1 cellular context compared by ENCODE assay signal in the genomic region with DNA sequence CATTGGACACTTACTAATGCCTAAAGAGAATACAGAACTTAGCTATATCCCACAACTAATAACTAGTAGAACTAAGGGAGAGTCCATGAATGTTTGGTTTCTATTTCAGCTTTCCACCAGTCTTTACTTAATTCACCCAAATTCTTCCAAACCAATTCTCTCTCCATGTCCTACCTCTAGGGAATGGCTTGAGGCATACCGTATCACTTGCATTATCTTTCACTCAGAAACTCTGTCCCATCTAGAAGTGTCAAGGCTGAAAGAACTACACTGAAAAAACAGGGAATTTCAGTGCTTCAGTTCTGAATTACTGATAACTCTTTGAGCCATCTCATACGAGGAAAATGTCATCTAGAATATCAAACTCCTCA.
TF ChIP-seq lines count a peak whose summit lies in the region.

No MANE protein-coding gene starts in this region.

TF ChIP-seq in K562, 482 proteins besides CTCF, POLR2A, EP300 and RAD21 (continued from another document):
- TF ChIP-seq, protein P1, sequence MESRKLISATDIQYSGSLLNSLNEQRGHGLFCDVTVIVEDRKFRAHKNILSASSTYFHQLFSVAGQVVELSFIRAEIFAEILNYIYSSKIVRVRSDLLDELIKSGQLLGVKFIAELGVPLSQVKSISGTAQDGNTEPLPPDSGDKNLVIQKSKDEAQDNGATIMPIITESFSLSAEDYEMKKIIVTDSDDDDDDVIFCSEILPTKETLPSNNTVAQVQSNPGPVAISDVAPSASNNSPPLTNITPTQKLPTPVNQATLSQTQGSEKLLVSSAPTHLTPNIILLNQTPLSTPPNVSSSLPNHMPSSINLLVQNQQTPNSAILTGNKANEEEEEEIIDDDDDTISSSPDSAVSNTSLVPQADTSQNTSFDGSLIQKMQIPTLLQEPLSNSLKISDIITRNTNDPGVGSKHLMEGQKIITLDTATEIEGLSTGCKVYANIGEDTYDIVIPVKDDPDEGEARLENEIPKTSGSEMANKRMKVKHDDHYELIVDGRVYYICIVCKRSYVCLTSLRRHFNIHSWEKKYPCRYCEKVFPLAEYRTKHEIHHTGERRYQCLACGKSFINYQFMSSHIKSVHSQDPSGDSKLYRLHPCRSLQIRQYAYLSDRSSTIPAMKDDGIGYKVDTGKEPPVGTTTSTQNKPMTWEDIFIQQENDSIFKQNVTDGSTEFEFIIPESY (CRISPR knock-in tag; IDR thresholded peaks at IDR 0.05): no peak
- TF ChIP-seq HDAC3 (IDR thresholded peaks at IDR 0.05; ENCODE audit: borderline replicate concordance, partially characterized antibody) (peak; percentile 23), SMC3 (conservative IDR thresholded peaks at IDR 0.05; ENCODE audit: insufficient read depth, low read depth, low read length) (no peak), ZNF644 (tag; IDR thresholded peaks at IDR 0.05; ENCODE audit: low read depth) (peak; percentile 20; the same call in 1 of the 2 replicates), MCM5 (IDR thresholded peaks at IDR 0.05; ENCODE audit: low read depth) (no peak), SMAD3 (CRISPR knock-in tag; conservative IDR thresholded peaks at IDR 0.05) (no peak), ZFP1 (CRISPR knock-in tag; IDR thresholded peaks at IDR 0.05) (no peak), XRCC4 (IDR thresholded peaks at IDR 0.05; ENCODE audit: extremely low read depth, insufficient read depth, insufficient read length) (no peak), HMGN3 (IDR thresholded peaks at IDR 0.05; ENCODE audit: borderline replicate concordance, extremely low read depth, insufficient read length, low read depth, low read length) (no peak), ZNF124 (CRISPR knock-in tag; IDR thresholded peaks at IDR 0.05) (no peak), CBX8 (IDR thresholded peaks at IDR 0.05; ENCODE audit: borderline replicate concordance, extremely low read depth, low read depth, low read length, poor library complexity, severe bottlenecking) (no peak), ELF1 (tag; IDR thresholded peaks at IDR 0.05) (no peak), BRCA1 (IDR thresholded peaks at IDR 0.05) (no peak), BRCA1 (CRISPR knock-in tag; IDR thresholded peaks at IDR 0.05) (no peak), HLTF (IDR thresholded peaks at IDR 0.05) (no peak), NFIX (CRISPR knock-in tag; IDR thresholded peaks at IDR 0.05; ENCODE audit: low read depth) (no peak), ZNF766 (CRISPR knock-in tag; conservative IDR thresholded peaks at IDR 0.05) (no peak), ZNF197 (CRISPR knock-in tag; IDR thresholded peaks at IDR 0.05; ENCODE audit: low read depth) (0 out of 2 replicates have a peak, but pooled peaks have one; percentile 18), RFX1 (IDR thresholded peaks at IDR 0.05) (no peak), HOXB6 (CRISPR knock-in tag; IDR thresholded peaks at IDR 0.05; ENCODE audit: borderline replicate concordance) (no peak), ZNF717 (CRISPR knock-in tag; IDR thresholded peaks at IDR 0.05) (no peak), GATAD2B (IDR thresholded peaks at IDR 0.05; ENCODE audit: borderline replicate concordance) (peak; percentile 32; the same call in 1 of the 2 replicates), NONO (IDR thresholded peaks at IDR 0.05; ENCODE audit: low read depth in 2 of 2, low read length in 1 of 2) (no peak), THRAP3 (IDR thresholded peaks at IDR 0.05; ENCODE audit: borderline replicate concordance) (0 out of 2 replicates have a peak, but pooled peaks have one; percentile 6), NR1H2 (CRISPR knock-in tag; IDR thresholded peaks at IDR 0.05) (no peak), SNRNP70 (optimal IDR thresholded peaks at IDR 0.05; ENCODE audit: low read depth, low read length) (no peak), ILF3 (IDR thresholded peaks at IDR 0.05; ENCODE audit: borderline replicate concordance) (0 out of 2 replicates have a peak, but pooled peaks have one; percentile 15)
- TF ChIP-seq, protein P2, sequence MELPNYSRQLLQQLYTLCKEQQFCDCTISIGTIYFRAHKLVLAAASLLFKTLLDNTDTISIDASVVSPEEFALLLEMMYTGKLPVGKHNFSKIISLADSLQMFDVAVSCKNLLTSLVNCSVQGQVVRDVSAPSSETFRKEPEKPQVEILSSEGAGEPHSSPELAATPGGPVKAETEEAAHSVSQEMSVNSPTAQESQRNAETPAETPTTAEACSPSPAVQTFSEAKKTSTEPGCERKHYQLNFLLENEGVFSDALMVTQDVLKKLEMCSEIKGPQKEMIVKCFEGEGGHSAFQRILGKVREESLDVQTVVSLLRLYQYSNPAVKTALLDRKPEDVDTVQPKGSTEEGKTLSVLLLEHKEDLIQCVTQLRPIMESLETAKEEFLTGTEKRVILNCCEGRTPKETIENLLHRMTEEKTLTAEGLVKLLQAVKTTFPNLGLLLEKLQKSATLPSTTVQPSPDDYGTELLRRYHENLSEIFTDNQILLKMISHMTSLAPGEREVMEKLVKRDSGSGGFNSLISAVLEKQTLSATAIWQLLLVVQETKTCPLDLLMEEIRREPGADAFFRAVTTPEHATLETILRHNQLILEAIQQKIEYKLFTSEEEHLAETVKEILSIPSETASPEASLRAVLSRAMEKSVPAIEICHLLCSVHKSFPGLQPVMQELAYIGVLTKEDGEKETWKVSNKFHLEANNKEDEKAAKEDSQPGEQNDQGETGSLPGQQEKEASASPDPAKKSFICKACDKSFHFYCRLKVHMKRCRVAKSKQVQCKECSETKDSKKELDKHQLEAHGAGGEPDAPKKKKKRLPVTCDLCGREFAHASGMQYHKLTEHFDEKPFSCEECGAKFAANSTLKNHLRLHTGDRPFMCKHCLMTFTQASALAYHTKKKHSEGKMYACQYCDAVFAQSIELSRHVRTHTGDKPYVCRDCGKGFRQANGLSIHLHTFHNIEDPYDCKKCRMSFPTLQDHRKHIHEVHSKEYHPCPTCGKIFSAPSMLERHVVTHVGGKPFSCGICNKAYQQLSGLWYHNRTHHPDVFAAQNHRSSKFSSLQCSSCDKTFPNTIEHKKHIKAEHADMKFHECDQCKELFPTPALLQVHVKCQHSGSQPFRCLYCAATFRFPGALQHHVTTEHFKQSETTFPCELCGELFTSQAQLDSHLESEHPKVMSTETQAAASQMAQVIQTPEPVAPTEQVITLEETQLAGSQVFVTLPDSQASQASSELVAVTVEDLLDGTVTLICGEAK (IDR thresholded peaks at IDR 0.05): peak; percentile 43; the same call in 1 of the 2 replicates
- TF ChIP-seq, protein P2 (CRISPR knock-in tag; IDR thresholded peaks at IDR 0.05): no peak
- TF ChIP-seq, protein P3, sequence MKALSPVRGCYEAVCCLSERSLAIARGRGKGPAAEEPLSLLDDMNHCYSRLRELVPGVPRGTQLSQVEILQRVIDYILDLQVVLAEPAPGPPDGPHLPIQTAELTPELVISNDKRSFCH (CRISPR knock-in tag; IDR thresholded peaks at IDR 0.05): no peak
- TF ChIP-seq, protein P3 (tag; IDR thresholded peaks at IDR 0.05): no peak
- TF ChIP-seq, protein P4, sequence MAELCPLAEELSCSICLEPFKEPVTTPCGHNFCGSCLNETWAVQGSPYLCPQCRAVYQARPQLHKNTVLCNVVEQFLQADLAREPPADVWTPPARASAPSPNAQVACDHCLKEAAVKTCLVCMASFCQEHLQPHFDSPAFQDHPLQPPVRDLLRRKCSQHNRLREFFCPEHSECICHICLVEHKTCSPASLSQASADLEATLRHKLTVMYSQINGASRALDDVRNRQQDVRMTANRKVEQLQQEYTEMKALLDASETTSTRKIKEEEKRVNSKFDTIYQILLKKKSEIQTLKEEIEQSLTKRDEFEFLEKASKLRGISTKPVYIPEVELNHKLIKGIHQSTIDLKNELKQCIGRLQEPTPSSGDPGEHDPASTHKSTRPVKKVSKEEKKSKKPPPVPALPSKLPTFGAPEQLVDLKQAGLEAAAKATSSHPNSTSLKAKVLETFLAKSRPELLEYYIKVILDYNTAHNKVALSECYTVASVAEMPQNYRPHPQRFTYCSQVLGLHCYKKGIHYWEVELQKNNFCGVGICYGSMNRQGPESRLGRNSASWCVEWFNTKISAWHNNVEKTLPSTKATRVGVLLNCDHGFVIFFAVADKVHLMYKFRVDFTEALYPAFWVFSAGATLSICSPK (IDR thresholded peaks at IDR 0.05; ENCODE audit: borderline replicate concordance): 0 out of 2 replicates have a peak, but pooled peaks have one; percentile 72
- TF ChIP-seq, protein P5, sequence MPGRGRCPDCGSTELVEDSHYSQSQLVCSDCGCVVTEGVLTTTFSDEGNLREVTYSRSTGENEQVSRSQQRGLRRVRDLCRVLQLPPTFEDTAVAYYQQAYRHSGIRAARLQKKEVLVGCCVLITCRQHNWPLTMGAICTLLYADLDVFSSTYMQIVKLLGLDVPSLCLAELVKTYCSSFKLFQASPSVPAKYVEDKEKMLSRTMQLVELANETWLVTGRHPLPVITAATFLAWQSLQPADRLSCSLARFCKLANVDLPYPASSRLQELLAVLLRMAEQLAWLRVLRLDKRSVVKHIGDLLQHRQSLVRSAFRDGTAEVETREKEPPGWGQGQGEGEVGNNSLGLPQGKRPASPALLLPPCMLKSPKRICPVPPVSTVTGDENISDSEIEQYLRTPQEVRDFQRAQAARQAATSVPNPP (IDR thresholded peaks at IDR 0.05; ENCODE audit: borderline replicate concordance, insufficient read depth, insufficient read length): no peak
- TF ChIP-seq, protein P6, sequence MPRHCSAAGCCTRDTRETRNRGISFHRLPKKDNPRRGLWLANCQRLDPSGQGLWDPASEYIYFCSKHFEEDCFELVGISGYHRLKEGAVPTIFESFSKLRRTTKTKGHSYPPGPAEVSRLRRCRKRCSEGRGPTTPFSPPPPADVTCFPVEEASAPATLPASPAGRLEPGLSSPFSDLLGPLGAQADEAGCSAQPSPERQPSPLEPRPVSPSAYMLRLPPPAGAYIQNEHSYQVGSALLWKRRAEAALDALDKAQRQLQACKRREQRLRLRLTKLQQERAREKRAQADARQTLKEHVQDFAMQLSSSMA (CRISPR knock-in tag; IDR thresholded peaks at IDR 0.05): no peak
- TF ChIP-seq, protein P7, sequence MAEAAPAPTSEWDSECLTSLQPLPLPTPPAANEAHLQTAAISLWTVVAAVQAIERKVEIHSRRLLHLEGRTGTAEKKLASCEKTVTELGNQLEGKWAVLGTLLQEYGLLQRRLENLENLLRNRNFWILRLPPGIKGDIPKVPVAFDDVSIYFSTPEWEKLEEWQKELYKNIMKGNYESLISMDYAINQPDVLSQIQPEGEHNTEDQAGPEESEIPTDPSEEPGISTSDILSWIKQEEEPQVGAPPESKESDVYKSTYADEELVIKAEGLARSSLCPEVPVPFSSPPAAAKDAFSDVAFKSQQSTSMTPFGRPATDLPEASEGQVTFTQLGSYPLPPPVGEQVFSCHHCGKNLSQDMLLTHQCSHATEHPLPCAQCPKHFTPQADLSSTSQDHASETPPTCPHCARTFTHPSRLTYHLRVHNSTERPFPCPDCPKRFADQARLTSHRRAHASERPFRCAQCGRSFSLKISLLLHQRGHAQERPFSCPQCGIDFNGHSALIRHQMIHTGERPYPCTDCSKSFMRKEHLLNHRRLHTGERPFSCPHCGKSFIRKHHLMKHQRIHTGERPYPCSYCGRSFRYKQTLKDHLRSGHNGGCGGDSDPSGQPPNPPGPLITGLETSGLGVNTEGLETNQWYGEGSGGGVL (CRISPR knock-in tag; IDR thresholded peaks at IDR 0.05): no peak
- TF ChIP-seq, protein P8, sequence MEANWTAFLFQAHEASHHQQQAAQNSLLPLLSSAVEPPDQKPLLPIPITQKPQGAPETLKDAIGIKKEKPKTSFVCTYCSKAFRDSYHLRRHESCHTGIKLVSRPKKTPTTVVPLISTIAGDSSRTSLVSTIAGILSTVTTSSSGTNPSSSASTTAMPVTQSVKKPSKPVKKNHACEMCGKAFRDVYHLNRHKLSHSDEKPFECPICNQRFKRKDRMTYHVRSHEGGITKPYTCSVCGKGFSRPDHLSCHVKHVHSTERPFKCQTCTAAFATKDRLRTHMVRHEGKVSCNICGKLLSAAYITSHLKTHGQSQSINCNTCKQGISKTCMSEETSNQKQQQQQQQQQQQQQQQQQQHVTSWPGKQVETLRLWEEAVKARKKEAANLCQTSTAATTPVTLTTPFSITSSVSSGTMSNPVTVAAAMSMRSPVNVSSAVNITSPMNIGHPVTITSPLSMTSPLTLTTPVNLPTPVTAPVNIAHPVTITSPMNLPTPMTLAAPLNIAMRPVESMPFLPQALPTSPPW (CRISPR knock-in tag; IDR thresholded peaks at IDR 0.05): no peak
